ENCODE assay signal across 22 cellular contexts in the genomic region with DNA sequence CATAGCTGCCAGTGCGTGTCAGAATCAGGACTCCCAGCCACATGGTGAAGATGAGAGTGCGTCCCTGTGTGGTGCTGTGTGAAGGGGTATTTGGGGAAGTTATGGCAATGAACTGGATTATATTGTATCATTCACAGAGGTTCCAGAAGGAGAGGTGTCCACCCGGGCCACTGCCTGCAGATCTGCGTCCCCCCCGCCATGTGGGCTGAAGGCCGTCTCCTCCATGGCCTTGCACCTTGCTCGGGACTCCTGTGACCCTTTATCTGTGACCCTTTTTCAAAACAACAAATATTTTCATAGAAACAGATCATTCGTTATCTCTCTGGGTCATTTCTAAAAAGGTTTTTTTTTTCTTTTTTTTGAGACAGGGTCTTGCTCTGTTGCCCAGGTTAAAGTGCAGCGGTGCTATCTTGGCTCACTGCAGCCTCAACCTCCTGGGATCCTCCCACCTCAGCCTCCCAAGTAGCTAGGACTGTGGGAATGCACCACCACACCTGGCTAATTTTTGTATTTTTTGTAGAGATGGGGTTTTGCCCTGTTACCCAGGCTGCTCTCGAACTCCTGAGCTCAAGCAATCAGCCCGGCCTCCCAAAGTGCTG.
"Had no signal": no experiment of that assay in that cellular context is flagged by ENCODE, and none has a peak within 500 bp of the region (broad histone marks: within the 10 kb centered on the region; RNA-seq: fewer than 3 reads in every experiment).

No MANE protein-coding gene starts in this region.

- H3K9me3 Mint-ChIP-seq: type B pancreatic cell had no signal

- H3K9me3 ChIP-seq: colonic mucosa, esophagus squamous epithelium, gastroesophageal sphincter, left ventricle myocardium inferior, mucosa of descending colon, neutrophil, ovary had no signal

- H3K36me3 ChIP-seq: colonic mucosa, esophagus squamous epithelium, gastroesophageal sphincter, left ventricle myocardium inferior, neutrophil, ovary had no signal

- H3K27me3 ChIP-seq: colonic mucosa, esophagus squamous epithelium, gastroesophageal sphincter, ovary had no signal

- H3K27ac Mint-ChIP-seq: progenitor cell of endocrine pancreas had no signal

- DNase-seq: colonic mucosa; dermis blood vessel endothelial cell; esophagus squamous epithelium; foreskin fibroblast; glutamatergic neuron; kidney; left cardiac atrium; left ventricle myocardium inferior; mucosa of descending colon; naive thymus-derived CD8-positive, alpha-beta T cell; ovary; right cardiac atrium; small intestine; stimulated activated CD4-positive, alpha-beta T cell treated with anti-CD3 and anti-CD28 coated beads, Interleukin-12 subunit alpha, Interleukin-12 subunit beta, amount 100 ng/mL, for 4 hours; stimulated activated naive CD4-positive, alpha-beta T cell treated with Interleukin-2 at 50 U/mL for 16 hours had no signal

- H3K27me3 Mint-ChIP-seq: progenitor cell of endocrine pancreas, type B pancreatic cell had no signal

- H3K27ac ChIP-seq: colonic mucosa, esophagus squamous epithelium, left ventricle myocardium inferior, neutrophil, ovary had no signal

- H3K36me3 Mint-ChIP-seq: immature natural killer cell; naive thymus-derived CD8-positive, alpha-beta T cell; type B pancreatic cell had no signal

- H3K4me3 ChIP-seq: colonic mucosa, esophagus squamous epithelium, gastroesophageal sphincter, left ventricle myocardium inferior, lung, mucosa of descending colon, ovary had no signal

- H3K4me1 ChIP-seq: colonic mucosa, esophagus squamous epithelium, left ventricle myocardium inferior had no signal

- ATAC-seq: gastroesophageal sphincter, left cardiac atrium, mucosa of descending colon, right cardiac atrium had no signal

- H3K4me3 Mint-ChIP-seq: type B pancreatic cell had no signal

- FAIRE-seq: kidney, small intestine, urothelium cell line had no signal
